In genomic region chr15:74815961-74816360, GRCh38 we compare ENCODE assay signal across 20 cellular contexts. TPM values are rescaled to one million over a fixed set of nuclear protein-coding genes. Genes with fewer than 3 reads are reported as not detected.
DNase-seq lines count a peak whose midpoint lies in the region; TF ChIP-seq lines count a peak whose summit lies in the region.
"Had no signal": no experiment of that assay in that cellular context is flagged by ENCODE, and none has a peak within 500 bp of the region (broad histone marks: within the 10 kb centered on the region; RNA-seq: fewer than 3 reads in every experiment).

No MANE protein-coding gene starts in this region.

- peaks cover 13% of the 10 kb centered on the region for H3K27me3 Mint-ChIP-seq in H9 (ENCODE audit: low read depth)

- no peak overlapping the region for H3K18ac ChIP-seq in H9 (ENCODE audit: insufficient read length, low read depth, low read length)

- TF ChIP-seq CTCF in AG04450 (IDR thresholded peaks at IDR 0.05; ENCODE audit: low read depth, low read length) (no peak), H9 (conservative IDR thresholded peaks at IDR 0.05) (no peak), adrenal gland (IDR thresholded peaks at IDR 0.05) (no peak), spleen (IDR thresholded peaks at IDR 0.05 in 8 of 11, conservative IDR thresholded peaks at IDR 0.05 in 3 of 11) (no peak), GM10248 (IDR thresholded peaks at IDR 0.05; ENCODE audit: control extremely low read depth, extremely low read depth, low read depth, missing control alignments) (no peak)

- H3T11ph ChIP-seq in H9 (ENCODE audit: low read length): no peak overlapping the region

- H2AK5ac ChIP-seq in H9 (ENCODE audit: insufficient read length, low read length): no peak overlapping the region

- no peak overlapping the region for H3K56ac ChIP-seq in H9 (ENCODE audit: insufficient read length, low read depth, low read length)

- POLR2A ChIA-PET in AG04450 (lab: Yijun Ruan, JAX): no interaction called here
- POLR2A ChIA-PET in GM10248 (lab: Yijun Ruan, JAX): interaction anchor here (0.5 to 0.8 kb wide), 3 partner anchors 11 to 146 kb away, joined by 3 to 5 read pairs (median 3); no protein-coding TSS in a partner anchor

- H3K36me3 ChIP-seq in adrenal gland (replicated peaks in 1 of 2) (no peaks in the 10 kb centered on the region), spleen (no peaks in the 10 kb centered on the region), SJCRH30 (no peaks in the 10 kb centered on the region)
- H3K36me3 ChIP-seq: SJSA1 had no signal

- no peaks in the 10 kb centered on the region; a peak in 1 of 5 replicates for H3K9me3 Mint-ChIP-seq in H9

- no peak overlapping the region for H2BK15ac ChIP-seq in H9 (ENCODE audit: low read depth, low read length)

- no peak overlapping the region for H3K4me3 Mint-ChIP-seq in H9
- H3K4me3 Mint-ChIP-seq: CD14-positive monocyte had no signal

- H4K8ac ChIP-seq in H9 (replicated peaks; ENCODE audit: insufficient read length, low read depth, low read length): no peak overlapping the region

- no peaks in the 10 kb centered on the region for H3K23me2 ChIP-seq in H9 (ENCODE audit: insufficient read length, low read depth, low read length, poor library complexity, severe bottlenecking)

- H4K91ac ChIP-seq in H9 (ENCODE audit: insufficient read length, low read depth, low read length): no peak overlapping the region

- H2BK5ac ChIP-seq in H9 (ENCODE audit: insufficient read length, low read length): no peak overlapping the region

- no peak overlapping the region for H3K4me2 ChIP-seq in H9 (ENCODE audit: insufficient read depth, insufficient read length, low read length)

- H3K27me3 ChIP-seq in AG04450 (ENCODE audit: control insufficient read depth, insufficient read depth, low read length) (no peaks in the 10 kb centered on the region), H9 (ENCODE audit: insufficient read depth, low read length) (no peaks in the 10 kb centered on the region), adrenal gland (no peaks in the 10 kb centered on the region), spleen (replicated peaks in 1 of 7) (peaks cover 0 to 15% (median 0%) of the 10 kb centered on the region in 7 donors), SJCRH30 (peaks cover 5% of the 10 kb centered on the region; the same call in 1 of the 2 replicates)
- H3K27me3 ChIP-seq: SJSA1 had no signal

- CTCF ChIA-PET in AG04450 (lab: Charles Lee): interaction anchor here (1.0 kb wide), 1 partner anchor 16 kb away, joined by 5 read pairs; no protein-coding TSS in a partner anchor
- CTCF ChIA-PET in GM10248 (lab: Yijun Ruan, JAX): interaction anchor here (1.2 to 1.7 kb wide), 6 partner anchors 10 to 201 kb away, joined by 3 to 6 read pairs (median 4); partner anchors contain the start of gene CPLX3

- H3K9ac ChIP-seq in H9 (ENCODE audit: extremely low read depth, insufficient read length, low read length): no peak overlapping the region

- no peak overlapping the region for H3K23ac ChIP-seq in H9 (ENCODE audit: insufficient read length, low read depth, low read length)

- H2BK12ac ChIP-seq in H9 (ENCODE audit: insufficient read length, low read depth, low read length): no peak overlapping the region

- H3K79me2 ChIP-seq in H9 (ENCODE audit: insufficient read depth, low read length): no peaks in the 10 kb centered on the region

- DNase-seq in AG04450 (ENCODE audit: low read depth, low spot score) (no peak), H9 (no peak), adrenal gland (peak in 6 of 7 donors; percentile 38 to 62 (median 60)), spleen (no peak), GM10248 (ENCODE audit: extremely low spot score) (no peak), SJCRH30 (no peak)
- no peak for DNase-seq in NK-92 treated with Interleukin-12 subunit alpha and Interleukin-12 subunit beta, amount 100 ng/mL, for 24 hours (lab: John Stamatoyannopoulos, UW)
- DNase-seq: ACHN, AML-193, DMS79, Kasumi-1, NCI-H1092 treated with DMSO at 0.1 percent for 48 hours, NCI-H146, NCI-H2081 treated with DMSO at 0.1 percent for 48 hours, NCI-H510A, NCI-H748 treated with DMSO at 0.1 percent for 48 hours, RPMI8226 had no signal

- no peaks in the 10 kb centered on the region for H3K36me3 Mint-ChIP-seq in H9 (ENCODE audit: insufficient read depth in 1 of 3, low read depth in 3 of 3)
- H3K36me3 Mint-ChIP-seq: CD14-positive monocyte had no signal

- H3K27ac ChIP-seq in AG04450 (ENCODE audit: low read depth, low read length): peak overlapping the region; percentile 11
- no peak overlapping the region for H3K27ac ChIP-seq in H9 (ENCODE audit: insufficient read length, low read depth, low read length)
- H3K27ac ChIP-seq in adrenal gland: peak overlapping the region; percentile 17 to 91 (median 56)
- H3K27ac ChIP-seq in spleen: peak overlapping the region; percentile 35 to 86 (median 80)
- H3K27ac ChIP-seq in SJCRH30: no peak overlapping the region
- H3K27ac ChIP-seq: SJSA1 had no signal

- no peak overlapping the region for H2BK120ac ChIP-seq in H9 (ENCODE audit: low read depth, low read length, poor library complexity, severe bottlenecking)

- H4K20me1 ChIP-seq in H9 (ENCODE audit: control insufficient read depth, insufficient read depth, insufficient read length): no peaks in the 10 kb centered on the region

- H3K79me1 ChIP-seq in H9 (ENCODE audit: insufficient read depth, low read depth, low read length, poor library complexity, severe bottlenecking): no peaks in the 10 kb centered on the region

- TF ChIP-seq POLR2A in adrenal gland (IDR thresholded peaks at IDR 0.05): no peak
- no peak for TF ChIP-seq POLR2A in spleen (IDR thresholded peaks at IDR 0.05)

- H2AFZ ChIP-seq in H9 (ENCODE audit: low read length): no peak overlapping the region

- no peak overlapping the region for H3K4ac ChIP-seq in H9 (ENCODE audit: low read depth, low read length)

- peaks cover 12 to 25% of the 10 kb centered on the region in 2 experiments for H3K4me1 Mint-ChIP-seq in H9

- H2BK20ac ChIP-seq in H9 (ENCODE audit: low read depth, low read length, poor library complexity, severe bottlenecking): no peak overlapping the region

- H3K4me3 ChIP-seq in AG04450 (ENCODE audit: low read depth, low read length) (no peak overlapping the region), adrenal gland (no peak overlapping the region), spleen (peak overlapping the region; percentile 7 to 63 (median 30)), SJCRH30 (no peak overlapping the region)
- H3K4me3 ChIP-seq: SJSA1 had no signal

- peak overlapping the region; percentile 68; the same call in 1 of the 2 replicates for H3K14ac ChIP-seq in H9 (ENCODE audit: insufficient read depth, low read length)

- H3K27ac Mint-ChIP-seq in H9: peak overlapping the region in 1 of 3 experiments; percentile 55; a peak in 1 of 7 replicates

- intact Hi-C loops in adrenal gland (cut with DNase I): no loop called here
- intact Hi-C loops in spleen (cut with DNase I; ENCODE audit: low total_unique reads): no loop called here

- WGBS in H9 (ENCODE audit: extremely low coverage, insufficient read length, low lambda C conversion rate): no CpG with 5 or more reads among the region's 15 CpGs
- WGBS in adrenal gland, 4 donors: 52 to 77% (median 71%) methylated on average over 5 to 15 of the region's 15 CpGs
- 74 to 84% (median 79%) methylated on average over 12 to 15 of the region's 15 CpGs for WGBS in spleen, 5 donors

- H3K9me3 ChIP-seq in AG04450 (ENCODE audit: control insufficient read depth, insufficient read depth, low read length) (no peaks in the 10 kb centered on the region; the same call in 1 of the 2 replicates), H9 (ENCODE audit: control insufficient read depth, low read depth, low read length) (no peaks in the 10 kb centered on the region), adrenal gland (replicated peaks in 1 of 3) (no peaks in the 10 kb centered on the region), spleen (no peaks in the 10 kb centered on the region), SJCRH30 (replicated peaks) (no peaks in the 10 kb centered on the region)
- H3K9me3 ChIP-seq: SJSA1 had no signal

- H3K4me1 ChIP-seq in H9 (ENCODE audit: insufficient read depth, low read length) (no peaks in the 10 kb centered on the region), adrenal gland (replicated peaks in 1 of 2) (peaks cover 30 to 48% of the 10 kb centered on the region in 2 donors), spleen (peaks cover 6 to 62% (median 39%) of the 10 kb centered on the region in 6 donors), SJCRH30 (no peaks in the 10 kb centered on the region)

- H4K5ac ChIP-seq in H9 (ENCODE audit: insufficient read length, low read depth, low read length): no peak overlapping the region

RNA-seq across cellular contexts. Expression of gene LMAN1L, which starts 3.3 kb away (rescaled TPM):
- not detected in 2 replicates for polyA plus RNA-seq in AG04450 (2011; rRNA removed)
- not detected in 2 replicates for polyA minus RNA-seq in AG04450 (2011; rRNA and poly(A)+ RNA removed)
- not detected in 2 replicates for total RNA-seq in H9 (2021)
- total RNA-seq in adrenal gland: 10 to 100 TPM in 1 of 8 donors, 1 to 10 TPM in 6, not detected in 1; 1.6 to 11.2 (median 5.1) TPM
- polyA plus RNA-seq in adrenal gland: 10 to 100 TPM in 1 of 3 donors, 1 to 10 TPM in 1, under 1 TPM in 1; 0.88 to 12.5 (median 7.3) TPM
- total RNA-seq in spleen: 100 to 1,000 TPM in 4 of 7 donors, 10 to 100 TPM in 3; 55.3 to 164 (median 106) TPM
- polyA plus RNA-seq in spleen: 10 to 100 TPM in 2 of 3 donors, 1 to 10 TPM in 1; 2.4 to 36.8 (median 25.6) TPM
- total RNA-seq in SJCRH30 (2014; rRNA removed; shearing (Covaris generic)): not detected in 2 replicates
- total RNA-seq: H7, SJSA1 had no signal
- polyA plus RNA-seq: CD14-positive monocyte had no signal

RNA-seq across cellular contexts. Expression of gene CPLX3, which starts 10.5 kb away (rescaled TPM):
- polyA plus RNA-seq in AG04450 (2011; rRNA removed) (not detected in 2 replicates), adrenal gland (10 to 100 TPM in 2 of 3 donors, 1 to 10 TPM in 1; 1.1 to 24.1 (median 24.0) TPM), spleen (100 to 1,000 TPM in 2 of 3 donors, 10 to 100 TPM in 1; 28.9 to 207 (median 127) TPM)
- not detected in 2 replicates for polyA minus RNA-seq in AG04450 (2011; rRNA and poly(A)+ RNA removed)
- total RNA-seq in H9 (2021) (not detected in 2 replicates), adrenal gland (1 to 10 TPM in 2 of 8 donors, under 1 TPM in 4, not detected in 2; 0.51 to 3.6 (median 0.75) TPM), spleen (10 to 100 TPM; 17.7 to 73.7 (median 37.0) TPM)
- total RNA-seq in SJCRH30 (2014; rRNA removed; shearing (Covaris generic)): not detected in 2 replicates
- total RNA-seq: SJSA1 had no signal
- polyA plus RNA-seq: CD14-positive monocyte had no signal

RNA-seq across cellular contexts. Expression of gene ULK3, which starts 27.0 kb away (rescaled TPM):
- polyA plus RNA-seq in AG04450 (2011; rRNA removed): 14.2 and 18.6 TPM in 2 replicates
- 14.3 and 15.2 TPM in 2 replicates for polyA minus RNA-seq in AG04450 (2011; rRNA and poly(A)+ RNA removed)
- 31.1 and 34.0 TPM in 2 replicates for total RNA-seq in H9 (2021)
- total RNA-seq in adrenal gland: 10 to 100 TPM; 30.1 to 83.6 (median 52.5) TPM
- polyA plus RNA-seq in adrenal gland: 100 to 1,000 TPM in 2 of 3 donors, 10 to 100 TPM in 1; 21.7 to 126 (median 124) TPM
- 10 to 100 TPM; 51.7 to 74.6 (median 57.7) TPM for total RNA-seq in spleen
- 10 to 100 TPM; 33.2 to 71.5 (median 64.7) TPM for polyA plus RNA-seq in spleen
- 27.1 and 28.3 TPM in 2 replicates for total RNA-seq in SJCRH30 (2014; rRNA removed; shearing (Covaris generic))

RNA-seq across cellular contexts. Expression of gene CSK, which starts 34.1 kb away (rescaled TPM):
- 17.2 and 25.1 TPM in 2 replicates for polyA plus RNA-seq in AG04450 (2011; rRNA removed)
- polyA minus RNA-seq in AG04450 (2011; rRNA and poly(A)+ RNA removed): 31.2 and 46.0 TPM in 2 replicates
- 49.2 and 49.3 TPM in 2 replicates for total RNA-seq in H9 (2021)
- 10 to 100 TPM; 13.8 to 59.4 (median 30.1) TPM for total RNA-seq in adrenal gland
- polyA plus RNA-seq in adrenal gland: 10 to 100 TPM; 20.5 to 46.4 (median 25.8) TPM
- 100 to 1,000 TPM; 121 to 281 (median 197) TPM for total RNA-seq in spleen
- polyA plus RNA-seq in spleen: 100 to 1,000 TPM; 150 to 244 (median 187) TPM
- total RNA-seq in SJCRH30 (2014; rRNA removed; shearing (Covaris generic)): 23.2 and 24.0 TPM in 2 replicates

RNA-seq across cellular contexts. Expression of gene SCAMP2, which starts 57.2 kb away (rescaled TPM):
- 116 and 127 TPM in 2 replicates for polyA plus RNA-seq in AG04450 (2011; rRNA removed)
- 95.5 and 114 TPM in 2 replicates for polyA minus RNA-seq in AG04450 (2011; rRNA and poly(A)+ RNA removed)
- 49.0 and 50.2 TPM in 2 replicates for total RNA-seq in H9 (2021)
- total RNA-seq in adrenal gland: 100 to 1,000 TPM in 5 of 8 donors, 10 to 100 TPM in 3; 79.1 to 185 (median 104) TPM
- polyA plus RNA-seq in adrenal gland: 100 to 1,000 TPM in 1 of 3 donors, 10 to 100 TPM in 2; 45.0 to 109 (median 61.9) TPM
- 100 to 1,000 TPM in 5 of 7 donors, 10 to 100 TPM in 2; 84.3 to 129 (median 113) TPM for total RNA-seq in spleen
- 10 to 100 TPM; 34.7 to 48.1 (median 38.5) TPM for polyA plus RNA-seq in spleen
- 25.8 and 29.2 TPM in 2 replicates for total RNA-seq in SJCRH30 (2014; rRNA removed; shearing (Covaris generic))

Comparison
In these comparisons a context has a peak if more than half of its experiments do, and no peak if none do; other contexts are left out.
1. DNase-seq: peak in adrenal gland (6 of 7); none in AG04450 (single experiment), H9 (single experiment), spleen (single experiment), GM10248 (single experiment), SJCRH30 (0 of 2) and NK-92 treated with Interleukin-12 subunit alpha and Interleukin-12 subunit beta, amount 100 ng/mL, for 24 hours (single experiment).
2. H3K27ac ChIP-seq: peak in AG04450 (single experiment), adrenal gland (5 of 5) and spleen (8 of 8); none in H9 (single experiment) and SJCRH30 (single experiment).
3. H3K4me3 ChIP-seq: peak in spleen (8 of 8); none in AG04450 (single experiment), adrenal gland (0 of 4) and SJCRH30 (single experiment).
4. RNA of gene LMAN1L, which starts 3.3 kb away (total RNA-seq): 55.3 to 164 TPM in spleen; 1.6 to 11.2 TPM in adrenal gland, not detected in H9 and not detected in SJCRH30; every median in the first group is over 4 times any median in the second.
5. RNA of gene CPLX3, which starts 10.5 kb away (total RNA-seq): 17.7 to 73.7 TPM in spleen; 0.51 to 3.6 TPM in adrenal gland, not detected in H9 and not detected in SJCRH30; every median in the first group is over 4 times any median in the second.